In genomic region chr11:45677811-45678515, GRCh38 we compare ENCODE assay signal across 21 cellular contexts. TPM values are rescaled to one million over a fixed set of nuclear protein-coding genes. Genes with fewer than 3 reads are reported as not detected.
A peak's percentile ranks its signal among the peaks of the same experiment; 100 is the strongest.
DNase-seq lines count a peak whose midpoint lies in the region; ATAC-seq and TF ChIP-seq lines count a peak whose summit lies in the region.
"Had no signal": no experiment of that assay in that cellular context is flagged by ENCODE, and none has a peak within 500 bp of the region (broad histone marks: within the 10 kb centered on the region; RNA-seq: fewer than 3 reads in every experiment).

No MANE protein-coding gene starts in this region.

- TF ChIP-seq EP300 in sigmoid colon (IDR thresholded peaks at IDR 0.05): no peak

- intact Hi-C loops in sigmoid colon (cut with DNase I): no loop called here

- H3K36me3 Mint-ChIP-seq in GM23338 (ENCODE audit: low read depth): no peaks in the 10 kb centered on the region
- H3K36me3 Mint-ChIP-seq: CD4-positive, CD25-positive, alpha-beta regulatory T cell had no signal

- H2AFZ ChIP-seq in GM23338: no peak overlapping the region

- no peak overlapping the region for H3K4me3 Mint-ChIP-seq in GM23338
- H3K4me3 Mint-ChIP-seq: CD4-positive, CD25-positive, alpha-beta regulatory T cell; HFFc6 had no signal

- TF ChIP-seq POLR2A in sigmoid colon (IDR thresholded peaks at IDR 0.05): no peak

- peak; percentile 47 for DNase-seq in NCI-H345 (lab: John Stamatoyannopoulos, UW)
- DNase-seq in NCI-H345 treated with DMSO at 0.1 percent for 48 hours (lab: John Stamatoyannopoulos, UW; ENCODE audit: unreplicated experiment): no peak
- DNase-seq in GM23338 (ENCODE audit: low spot score): no peak
- peak; percentile 52 for DNase-seq in sigmoid colon
- no peak for DNase-seq in hippocampal formation (lab: John Stamatoyannopoulos, UW)
- no peak for DNase-seq in GM20000 (ENCODE audit: low spot score)
- DNase-seq: CD4-positive, CD25-positive, alpha-beta regulatory T cell; COR-L47; H7; HFFc6; Karpas-422; MV-4-11; NCI-H1105 treated with DMSO at 0.1 percent for 48 hours; NCI-H1694 treated with DMSO at 0.1 percent for 48 hours; NCI-H446; NCI-H774; SJCRH30; T-helper 1 cell had no signal

- 68 to 80% methylated on average over 8 of the region's 8 CpGs for WGBS in sigmoid colon, 2 donors

- no peak overlapping the region for H3K27ac Mint-ChIP-seq in GM23338
- H3K27ac Mint-ChIP-seq: CD4-positive, CD25-positive, alpha-beta regulatory T cell; HFFc6 had no signal

- no peaks in the 10 kb centered on the region; the same call in 1 of the 2 replicates for H3K9me2 ChIP-seq in GM23338 (ENCODE audit: insufficient read depth)

- H4K20me1 ChIP-seq in GM23338 (replicated peaks; ENCODE audit: insufficient read depth): no peaks in the 10 kb centered on the region

- peaks cover 2% of the 10 kb centered on the region for H3K27me3 Mint-ChIP-seq in GM23338 (ENCODE audit: insufficient read depth, low read depth, poor library complexity)

- no peaks in the 10 kb centered on the region for H3F3A ChIP-seq in GM23338 (replicated peaks; ENCODE audit: low read depth)

- H3K4me1 ChIP-seq in GM23338 (ENCODE audit: insufficient read depth): no peaks in the 10 kb centered on the region
- H3K4me1 ChIP-seq in sigmoid colon: no peaks in the 10 kb centered on the region
- H3K4me1 ChIP-seq: SJCRH30 had no signal

- no peak for TF ChIP-seq CTCF in GM23338 (conservative IDR thresholded peaks at IDR 0.05; ENCODE audit: low read depth in 2 of 2)
- TF ChIP-seq CTCF in sigmoid colon (IDR thresholded peaks at IDR 0.05): no peak
- TF ChIP-seq CTCF in GM20000 (IDR thresholded peaks at IDR 0.05; ENCODE audit: extremely low read depth, missing control alignments): no peak

- no peaks in the 10 kb centered on the region for H3K79me2 ChIP-seq in GM23338 (replicated peaks; ENCODE audit: insufficient read depth)

- no peaks in the 10 kb centered on the region for H3K27me3 ChIP-seq in GM23338 (ENCODE audit: insufficient read depth)
- no peaks in the 10 kb centered on the region for H3K27me3 ChIP-seq in sigmoid colon

- H3K36me3 ChIP-seq in GM23338 (ENCODE audit: insufficient read depth) (no peaks in the 10 kb centered on the region), sigmoid colon (no peaks in the 10 kb centered on the region)
- H3K36me3 ChIP-seq: SJCRH30 had no signal

- H3K27ac ChIP-seq in GM23338 (ENCODE audit: low read depth): no peak overlapping the region
- no peak overlapping the region for H3K27ac ChIP-seq in sigmoid colon
- H3K27ac ChIP-seq: SJCRH30 had no signal

- H3K4me3 ChIP-seq in GM23338 (no peak overlapping the region), sigmoid colon (no peak overlapping the region)
- H3K4me3 ChIP-seq: SJCRH30 had no signal

- ATAC-seq in GM23338 (peak; percentile 51), esophagus mucosa (peak; percentile 26), GM18907 (IDR thresholded peaks at IDR 0.05; ENCODE audit: unreplicated experiment) (no peak)

- no peaks in the 10 kb centered on the region for H3K9me3 Mint-ChIP-seq in GM23338
- H3K9me3 Mint-ChIP-seq: HFFc6 had no signal

- no peaks in the 10 kb centered on the region for H3K9me3 ChIP-seq in sigmoid colon
- H3K9me3 ChIP-seq: SJCRH30 had no signal

- peaks cover 5% of the 10 kb centered on the region; the same call in 1 of the 3 replicates for H3K4me1 Mint-ChIP-seq in GM23338
- H3K4me1 Mint-ChIP-seq: CD4-positive, CD25-positive, alpha-beta regulatory T cell had no signal

- no peak overlapping the region for H3K4me2 ChIP-seq in GM23338

TF ChIP-seq in GM23338, 12 proteins besides CTCF, POLR2A, EP300 and RAD21 (continues in another document):
- no peak for TF ChIP-seq EZH2 (IDR thresholded peaks at IDR 0.05; ENCODE audit: low read depth, unreplicated experiment)
- TF ChIP-seq POLR2AphosphoS5 (IDR thresholded peaks at IDR 0.05; ENCODE audit: low read depth): no peak
- TF ChIP-seq ZNF462 (CRISPR knock-in tag; IDR thresholded peaks at IDR 0.05): no peak
- TF ChIP-seq ZNF331 (CRISPR knock-in tag; IDR thresholded peaks at IDR 0.05; ENCODE audit: low read depth): no peak
- TF ChIP-seq ETS1 (IDR thresholded peaks at IDR 0.05): no peak
- no peak for TF ChIP-seq CREB1 (CRISPR knock-in tag; IDR thresholded peaks at IDR 0.05; ENCODE audit: low read depth)
- no peak for TF ChIP-seq STAT1 (IDR thresholded peaks at IDR 0.05; ENCODE audit: unreplicated experiment)
- TF ChIP-seq JUNB (IDR thresholded peaks at IDR 0.05; ENCODE audit: unreplicated experiment): no peak
- no peak for TF ChIP-seq NANOG (IDR thresholded peaks at IDR 0.05; ENCODE audit: borderline replicate concordance)

RNA-seq across cellular contexts. Expression of gene CHST1, which starts 12.5 kb away (rescaled TPM):
- 1.7 and 2.7 TPM in 2 replicates for total RNA-seq in GM23338 (2014; rRNA removed; shearing (Covaris generic))
- 0.84 and 2.1 TPM in 2 replicates for polyA plus RNA-seq in GM23338 (2016; fragmentation: Nextera tagmentation; extraction: Ambion mirVana)
- total RNA-seq in esophagus mucosa: 3.0 TPM
- total RNA-seq in sigmoid colon: 1 to 10 TPM in 3 of 4 donors, under 1 TPM in 1; 0.55 to 1.5 (median 1.5) TPM
- polyA plus RNA-seq in sigmoid colon: 1 to 10 TPM in 1 of 3 donors, under 1 TPM in 2; 0.23 to 1.2 (median 0.60) TPM
- total RNA-seq: OCI-LY7, SJCRH30 had no signal

Comparison
In these comparisons a context has a peak if more than half of its experiments do, and no peak if none do; other contexts are left out.
1. DNase-seq: peak in NCI-H345 (single experiment) and sigmoid colon (single experiment); none in NCI-H345 treated with DMSO at 0.1 percent for 48 hours (single experiment), GM23338 (single experiment), hippocampal formation (0 of 2) and GM20000 (single experiment).